8 cellular contexts compared by ENCODE assay signal in the genomic region with DNA sequence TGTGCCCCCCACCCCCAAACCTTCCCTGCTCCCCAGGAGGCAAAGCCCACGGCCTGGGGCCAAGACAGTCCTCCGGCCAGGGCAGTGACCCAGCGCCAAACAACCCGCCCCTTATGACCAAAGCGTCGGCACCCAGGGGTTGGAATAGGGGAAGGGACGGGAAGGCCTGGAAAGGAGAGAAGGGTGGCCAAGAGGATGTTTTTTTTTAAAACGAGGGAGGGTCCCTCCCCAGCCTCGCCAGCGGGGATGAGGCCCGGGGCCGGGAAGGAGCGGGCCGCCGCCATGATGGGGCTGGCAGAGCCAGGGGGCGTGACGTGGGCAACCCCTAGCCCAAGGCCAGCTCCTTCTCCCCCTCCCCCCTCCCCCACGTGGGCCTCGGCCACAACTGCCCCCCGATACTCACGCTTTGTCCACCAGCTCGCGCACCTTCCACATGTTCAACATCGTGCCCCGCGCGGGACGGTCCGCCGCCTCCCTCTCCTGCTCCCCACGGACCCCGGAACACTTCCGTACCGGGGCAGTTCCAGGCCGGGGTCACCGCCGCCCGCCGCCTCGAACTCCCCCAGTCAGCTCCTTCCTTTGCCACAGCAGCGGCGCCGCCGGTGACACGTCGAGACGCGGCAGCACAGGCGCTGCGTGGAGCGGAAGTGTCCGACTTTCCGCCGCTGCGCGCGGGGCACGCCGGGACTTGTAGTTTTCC. TPM values are rescaled to one million over a fixed set of nuclear protein-coding genes. Genes with fewer than 3 reads are reported as not detected.
A peak's percentile ranks its signal among the peaks of the same experiment; 100 is the strongest.
DNase-seq lines count a peak whose midpoint lies in the region; ATAC-seq and FAIRE-seq lines count a peak whose summit lies in the region.

CLINT1 (minus strand) TSS at position 619 of the 700 bp plus-strand sequence; CDS start at position 444, 175 bp downstream.

- H3K9ac ChIP-seq in muscle layer of colon (ENCODE audit: low read length), result peak within 1 kb of the TSS; percentile 92

- H3K36me3 ChIP-seq in muscle layer of colon (ENCODE audit: insufficient read depth, low read length), result no peaks in the 10 kb centered on the region

- H3K4me1 ChIP-seq in muscle layer of colon (ENCODE audit: insufficient read depth, low read length), result peaks cover 32% of the 10 kb centered on the region

- H3K27ac ChIP-seq in muscle layer of colon (ENCODE audit: low read depth, low read length), result peak within 1 kb of the TSS; percentile 95

- H3K4me1 Mint-ChIP-seq in activated T-cell treated with anti-CD3 and anti-CD28 coated beads, Interleukin-2, amount 50 U/mL, for 72 hours (ENCODE audit: low read depth), result peaks cover 77% of the 10 kb centered on the region

- H3K27me3 ChIP-seq in muscle layer of colon (ENCODE audit: control insufficient read depth in 1 of 2, insufficient read depth in 2 of 2, low read length in 2 of 2), result no peaks in the 10 kb centered on the region

- peak; percentile 63 for DNase-seq in DMS 273 treated with DMSO at 0.1 percent for 48 hours (lab: John Stamatoyannopoulos, UW)
- DNase-seq in KBM-7, result peak; percentile 93
- peak; percentile 56 for DNase-seq in RCC 7860 (ENCODE audit: low spot score)
- peak; percentile 91 to 92 for DNase-seq in activated T-cell treated with anti-CD3 and anti-CD28 coated beads, Interleukin-2, amount 50 U/mL, for 72 hours
- DNase-seq in stimulated activated CD8-positive, alpha-beta memory T cell treated with anti-CD3 and anti-CD28 coated beads, Interleukin-7, amount 100 ng/mL, for 24 hours (ENCODE audit: low read depth), result peak; percentile 74

- peaks cover 0 to 9% of the 10 kb centered on the region in 2 donors for H3K36me3 Mint-ChIP-seq in activated T-cell treated with anti-CD3 and anti-CD28 coated beads, Interleukin-2, amount 50 U/mL, for 72 hours (ENCODE audit: insufficient read depth in 2 of 2)

- H3K4me3 ChIP-seq in muscle layer of colon (ENCODE audit: low read depth in 1 of 2, low read length in 2 of 2), result peak within 1 kb of the TSS; percentile 82 to 90

- ATAC-seq in GM21529 (IDR thresholded peaks at IDR 0.05; ENCODE audit: unreplicated experiment) (peak; percentile 45), esophagus mucosa (peak; percentile 95)
- ATAC-seq in activated T-cell treated with anti-CD3 and anti-CD28 coated beads, Interleukin-2, amount 50 U/mL, for 72 hours (replicated peaks in 1 of 2), result peak; percentile 81 to 83

- peak within 1 kb of the TSS; percentile 95 to 98 for H3K4me3 Mint-ChIP-seq in activated T-cell treated with anti-CD3 and anti-CD28 coated beads, Interleukin-2, amount 50 U/mL, for 72 hours

- in situ Hi-C loops in KBM-7 (cut with MboI; ENCODE audit: low pct_unique_long_range_greater_than_20kb, low sequenced_read_pairs), result no loop called here

- no peak for FAIRE-seq in RCC 7860 (lab: Jason Lieb, UNC)

- no peaks in the 10 kb centered on the region for H3K9me3 ChIP-seq in muscle layer of colon (ENCODE audit: low read length)

- H3K9me3 Mint-ChIP-seq in activated T-cell treated with anti-CD3 and anti-CD28 coated beads, Interleukin-2, amount 50 U/mL, for 72 hours, result no peaks in the 10 kb centered on the region

- H3K27me3 Mint-ChIP-seq in activated T-cell treated with anti-CD3 and anti-CD28 coated beads, Interleukin-2, amount 50 U/mL, for 72 hours (ENCODE audit: low read depth), result no peaks in the 10 kb centered on the region

- peak within 1 kb of the TSS; percentile 98 for H3K27ac Mint-ChIP-seq in activated T-cell treated with anti-CD3 and anti-CD28 coated beads, Interleukin-2, amount 50 U/mL, for 72 hours

RNA-seq across cellular contexts. Expression of gene CLINT1, which starts in this region (rescaled TPM):
- total RNA-seq in activated T-cell treated with anti-CD3 and anti-CD28 coated beads, Interleukin-2, amount 50 U/mL, for 72 hours, result 10 to 100 TPM; 60.7 to 66.0 TPM
- 102 TPM for total RNA-seq in esophagus mucosa

Comparison
In these comparisons a context has a peak if more than half of its experiments do, and no peak if none do; other contexts are left out.
1. Peak in every context shown above with its lines: DNase-seq, ATAC-seq, H3K4me3 ChIP-seq and H3K27ac ChIP-seq.
2. ATAC-seq: peak in every context shown above with its lines; median percentile 95 in esophagus mucosa; 82 in activated T-cell treated with anti-CD3 and anti-CD28 coated beads, Interleukin-2, amount 50 U/mL, for 72 hours; 45 in GM21529.